ENCODE assay signal across 8 cellular contexts in genomic region chr11:65478411-65479183, GRCh38. TPM values are rescaled to one million over a fixed set of nuclear protein-coding genes. Genes with fewer than 3 reads are reported as not detected.
DNase-seq lines count a peak whose midpoint lies in the region; ATAC-seq and TF ChIP-seq lines count a peak whose summit lies in the region.

No MANE protein-coding gene starts in this region.

- no peak for TF ChIP-seq CTCF in AG10803 (conservative IDR thresholded peaks at IDR 0.05; ENCODE audit: low read length)

- H3K4me1 ChIP-seq in neuron (ENCODE audit: insufficient read depth, low read length): peaks cover 39% of the 10 kb centered on the region

- H3K27me3 ChIP-seq in neuron (ENCODE audit: insufficient read depth, low read length): no peaks in the 10 kb centered on the region

- H2AFZ ChIP-seq in neuron (ENCODE audit: low read depth, low read length): peak overlapping the region; percentile 20

- peak; percentile 5 for ATAC-seq in esophagus mucosa
- no peak for ATAC-seq in GM18511 (IDR thresholded peaks at IDR 0.05; ENCODE audit: unreplicated experiment)
- no peak for ATAC-seq in HG02870 (IDR thresholded peaks at IDR 0.05; ENCODE audit: unreplicated experiment)

- H3K9me3 ChIP-seq in neuron (ENCODE audit: low read length): no peaks in the 10 kb centered on the region

- DNase-seq in AG10803 (ENCODE audit: low read depth) (peak; percentile 67), NCI-H226 (peak; percentile 60), DMS 273 (lab: John Stamatoyannopoulos, UW; ENCODE audit: unreplicated experiment) (no peak), NCI-H2171 treated with DMSO at 0.1 percent for 48 hours (lab: John Stamatoyannopoulos, UW) (no peak)

- peak overlapping the region; percentile 52 for H3K4me3 ChIP-seq in AG10803 (ENCODE audit: low read length)
- peak overlapping the region; percentile 32 for H3K4me3 ChIP-seq in neuron (ENCODE audit: low read length)

- H3K36me3 ChIP-seq in neuron (ENCODE audit: insufficient read depth, low read length): no peaks in the 10 kb centered on the region

RNA-seq across cellular contexts. Expression of gene MALAT1, which starts 20.2 kb away (rescaled TPM):
- 4,086 TPM for total RNA-seq in esophagus mucosa

RNA-seq across cellular contexts. Expression of gene SCYL1, which starts 46.3 kb away (rescaled TPM):
- total RNA-seq in esophagus mucosa: 36.7 TPM

RNA-seq across cellular contexts. Expression of gene NEAT1, which starts 56.0 kb away (rescaled TPM):
- 389 TPM for total RNA-seq in esophagus mucosa

Comparison
In these comparisons a context has a peak if more than half of its experiments do, and no peak if none do; other contexts are left out.
1. DNase-seq: peak in AG10803 (single experiment) and NCI-H226 (single experiment); none in DMS 273 (single experiment) and NCI-H2171 treated with DMSO at 0.1 percent for 48 hours (single experiment).